ENCODE assay signal across 8 cellular contexts in genomic region chr2:241123816-241124536, GRCh38. TPM values are rescaled to one million over a fixed set of nuclear protein-coding genes. Genes with fewer than 3 reads are reported as not detected.
A peak's percentile ranks its signal among the peaks of the same experiment; 100 is the strongest.
DNase-seq lines count a peak whose midpoint lies in the region; ATAC-seq and TF ChIP-seq lines count a peak whose summit lies in the region.

No MANE protein-coding gene starts in this region.

- H3K79me2 ChIP-seq in MM.1S (ENCODE audit: low read length) = no peaks in the 10 kb centered on the region

- no TSS peak for BruUV-seq in A673 (replicated peaks; lab: Mats Ljungman, UMichigan)

- intact Hi-C loops in CD4-positive, alpha-beta memory T cell (cut with micrococcal nuclease) = loop anchor here (2.0 kb wide), 1 partner anchor 13 kb away; no protein-coding TSS in a partner anchor
- intact Hi-C loops in body of pancreas (cut with DNase I) (no loop called here), A673 (cut with micrococcal nuclease; ENCODE audit: unreplicated experiment) (no loop called here)

- peaks cover 21 to 42% (median 33%) of the 10 kb centered on the region in 4 donors for H3K4me1 Mint-ChIP-seq in CD4-positive, alpha-beta memory T cell
- H3K4me1 Mint-ChIP-seq in naive thymus-derived CD8-positive, alpha-beta T cell = peaks cover 2 to 17% (median 12%) of the 10 kb centered on the region in 4 donors

- peak overlapping the region; percentile 29 for H3K27ac ChIP-seq in CD4-positive, alpha-beta memory T cell (ENCODE audit: low read depth, low read length)
- peak overlapping the region; percentile 68 for H3K27ac ChIP-seq in RWPE1
- H3K27ac ChIP-seq in body of pancreas = no peak overlapping the region
- H3K27ac ChIP-seq in A673 (ENCODE audit: low read depth, low read length, poor library complexity, severe bottlenecking) = no peak overlapping the region
- H3K27ac ChIP-seq in MM.1S (ENCODE audit: low read length) = no peak overlapping the region

- H3K27me3 Mint-ChIP-seq in CD4-positive, alpha-beta memory T cell = no peaks in the 10 kb centered on the region
- no peaks in the 10 kb centered on the region for H3K27me3 Mint-ChIP-seq in naive thymus-derived CD8-positive, alpha-beta T cell

- H3K9ac ChIP-seq in MM.1S (ENCODE audit: low read length) = no peak overlapping the region

- ATAC-seq in body of pancreas = peak; percentile 90
- peak; percentile 77 to 82 for ATAC-seq in naive thymus-derived CD8-positive, alpha-beta T cell
- ATAC-seq in GM18858 (IDR thresholded peaks at IDR 0.05; ENCODE audit: unreplicated experiment) = no peak

- H3K27me3 ChIP-seq in CD4-positive, alpha-beta memory T cell (ENCODE audit: insufficient read depth, low read length) = no peaks in the 10 kb centered on the region
- H3K27me3 ChIP-seq in body of pancreas (no peaks in the 10 kb centered on the region), A673 (replicated peaks; ENCODE audit: insufficient read depth, low read depth, low read length, poor library complexity) (no peaks in the 10 kb centered on the region), MM.1S (replicated peaks; ENCODE audit: insufficient read depth, low read length) (no peaks in the 10 kb centered on the region)

- no peak overlapping the region for H2AFZ ChIP-seq in MM.1S (ENCODE audit: low read length)

- no peaks in the 10 kb centered on the region for H3K9me3 ChIP-seq in CD4-positive, alpha-beta memory T cell (ENCODE audit: control insufficient read depth in 1 of 2, low read length in 2 of 2)
- H3K9me3 ChIP-seq in body of pancreas (no peaks in the 10 kb centered on the region), A673 (ENCODE audit: low read depth, low read length, poor library complexity, severe bottlenecking) (no peaks in the 10 kb centered on the region), MM.1S (replicated peaks; ENCODE audit: insufficient read depth, low read length) (no peaks in the 10 kb centered on the region)

- TF ChIP-seq CTCF in RWPE1 (conservative IDR thresholded peaks at IDR 0.05; ENCODE audit: low read depth) = no peak
- no peak for TF ChIP-seq CTCF in body of pancreas (IDR thresholded peaks at IDR 0.05)
- no peak for TF ChIP-seq CTCF in A673 (conservative IDR thresholded peaks at IDR 0.05; ENCODE audit: low read depth, low read length)
- TF ChIP-seq CTCF in MM.1S (IDR thresholded peaks at IDR 0.05; ENCODE audit: low read length) = no peak

- no peaks in the 10 kb centered on the region for H4K20me1 ChIP-seq in MM.1S (ENCODE audit: insufficient read depth, low read length)

- H3K4me3 Mint-ChIP-seq in CD4-positive, alpha-beta memory T cell = peak overlapping the region; percentile 43 to 81 (median 70)
- H3K4me3 Mint-ChIP-seq in naive thymus-derived CD8-positive, alpha-beta T cell = peak overlapping the region in 2 of 10 donors; percentile 8 to 39

- H3K36me3 Mint-ChIP-seq in CD4-positive, alpha-beta memory T cell = peaks cover 14 to 33% of the 10 kb centered on the region in 2 donors
- H3K36me3 Mint-ChIP-seq in naive thymus-derived CD8-positive, alpha-beta T cell = peaks cover 10 to 37% (median 22%) of the 10 kb centered on the region in 3 donors

- H3K9me2 ChIP-seq in MM.1S (replicated peaks; ENCODE audit: insufficient read depth, low read length) = no peaks in the 10 kb centered on the region

- H3K9me3 Mint-ChIP-seq in CD4-positive, alpha-beta memory T cell = no peaks in the 10 kb centered on the region
- H3K9me3 Mint-ChIP-seq in naive thymus-derived CD8-positive, alpha-beta T cell = peaks cover 0 to 4% (median 0%) of the 10 kb centered on the region in 9 donors

- H3K4me3 ChIP-seq in CD4-positive, alpha-beta memory T cell (ENCODE audit: low read length in 2 of 2) = no peak overlapping the region
- H3K4me3 ChIP-seq in body of pancreas (no peak overlapping the region), A673 (ENCODE audit: low read depth, low read length, poor library complexity, severe bottlenecking) (no peak overlapping the region), MM.1S (ENCODE audit: low read length) (no peak overlapping the region)

- CTCF ChIA-PET in CD4-positive, alpha-beta memory T cell (lab: Charles Lee; ENCODE audit: partially characterized antibody) = interaction anchor here (1.3 to 1.9 kb wide), 6 partner anchors 11 to 46 kb away, joined by 4 to 10 read pairs (median 8); partner anchors contain the start of genes PASK and PPP1R7
- CTCF ChIA-PET in RWPE1 (lab: Yijun Ruan, JAX) (no interaction called here), A673 (lab: Charles Lee) (no interaction called here)

- peak; percentile 52 to 74 (median 61) for DNase-seq in CD4-positive, alpha-beta memory T cell
- DNase-seq in RWPE1 (ENCODE audit: low spot score) (peak; percentile 71), body of pancreas (peak; percentile 22 to 81 (median 50)), A673 (ENCODE audit: low spot score) (no peak), NCI-H146 treated with DMSO at 0.1 percent for 48 hours (lab: John Stamatoyannopoulos, UW; ENCODE audit: unreplicated experiment) (no peak), MM.1S (no peak)
- no peak for DNase-seq in naive thymus-derived CD8-positive, alpha-beta T cell

- WGBS in body of pancreas, 2 donors = 71 to 90% methylated on average over 13 to 16 of the region's 16 CpGs

- no peak overlapping the region for H3K4me2 ChIP-seq in MM.1S (ENCODE audit: low read depth, low read length)

- no peaks in the 10 kb centered on the region for H3F3A ChIP-seq in MM.1S (ENCODE audit: insufficient read depth, low read length)

- peaks cover 8% of the 10 kb centered on the region for H3K36me3 ChIP-seq in CD4-positive, alpha-beta memory T cell (ENCODE audit: insufficient read depth, low read length)
- no peaks in the 10 kb centered on the region for H3K36me3 ChIP-seq in body of pancreas (replicated peaks in 1 of 2; ENCODE audit: insufficient read depth in 1 of 2, low read depth in 2 of 2)
- peaks cover 11% of the 10 kb centered on the region for H3K36me3 ChIP-seq in A673 (ENCODE audit: insufficient read depth, low read length, poor library complexity, severe bottlenecking)
- H3K36me3 ChIP-seq in MM.1S (replicated peaks; ENCODE audit: insufficient read depth, low read length) = no peaks in the 10 kb centered on the region

- peak overlapping the region; percentile 80 to 95 (median 89) for H3K27ac Mint-ChIP-seq in CD4-positive, alpha-beta memory T cell
- H3K27ac Mint-ChIP-seq in naive thymus-derived CD8-positive, alpha-beta T cell = peak overlapping the region in 6 of 10 donors; percentile 14 to 85 (median 60)

- no peak for TF ChIP-seq POLR2A in body of pancreas (IDR thresholded peaks at IDR 0.05)

- POLR2A ChIA-PET in CD4-positive, alpha-beta memory T cell (lab: Charles Lee; ENCODE audit: partially characterized antibody) = interaction anchor here (0.7 to 7.4 kb wide), 13 partner anchors 8 to 45 kb away, joined by 3 to 72 read pairs (median 4); partner anchors contain the start of genes MTERF4, PASK and PPP1R7
- POLR2A ChIA-PET in RWPE1 (lab: Yijun Ruan, JAX; ENCODE audit: low non-redundant PET) (interaction anchor here (0.7 kb wide), 1 partner anchor 562 kb away, joined by 9 read pairs; no protein-coding TSS in a partner anchor), A673 (lab: Charles Lee; ENCODE audit: low non-redundant PET) (no interaction called here)
- POLR2A ChIA-PET in naive thymus-derived CD8-positive, alpha-beta T cell (lab: Charles Lee) = interaction anchor here (0.9 to 1.8 kb wide), 8 partner anchors 11 to 28 kb away, joined by 3 to 8 read pairs (median 4); partner anchors contain the start of gene PASK

- H3K4me1 ChIP-seq in CD4-positive, alpha-beta memory T cell (ENCODE audit: insufficient read depth, low read length) = peaks cover 47% of the 10 kb centered on the region
- H3K4me1 ChIP-seq in body of pancreas = no peaks in the 10 kb centered on the region
- H3K4me1 ChIP-seq in A673 (ENCODE audit: insufficient read depth, low read length, poor library complexity, severe bottlenecking) = no peaks in the 10 kb centered on the region
- no peaks in the 10 kb centered on the region for H3K4me1 ChIP-seq in MM.1S (ENCODE audit: low read length)

RNA-seq across cellular contexts. Expression of gene MTERF4, which starts 21.9 kb away (rescaled TPM):
- total RNA-seq in CD4-positive, alpha-beta memory T cell = 100 to 1,000 TPM; 204 to 227 TPM
- 10 to 100 TPM; 44.6 to 56.6 TPM for polyA plus RNA-seq in CD4-positive, alpha-beta memory T cell
- total RNA-seq in body of pancreas (10 to 100 TPM; 17.1 to 39.2 TPM), A673 (2021) (39.4 and 39.8 TPM in 2 replicates)
- total RNA-seq in naive thymus-derived CD8-positive, alpha-beta T cell = 100 to 1,000 TPM; 265 to 270 TPM
- polyA plus RNA-seq in naive thymus-derived CD8-positive, alpha-beta T cell = 10 to 100 TPM; 46.4 to 82.1 (median 57.8) TPM

RNA-seq across cellular contexts. Expression of gene PASK, which starts 25.3 kb away (rescaled TPM):
- 100 to 1,000 TPM; 290 to 309 TPM for total RNA-seq in CD4-positive, alpha-beta memory T cell
- polyA plus RNA-seq in CD4-positive, alpha-beta memory T cell = 10 to 100 TPM; 38.2 to 50.0 TPM
- total RNA-seq in body of pancreas (10 to 100 TPM in 1 of 2 donors, 1 to 10 TPM in 1; 7.5 to 15.8 TPM), A673 (2021) (59.4 and 74.3 TPM in 2 replicates)
- total RNA-seq in naive thymus-derived CD8-positive, alpha-beta T cell = 100 to 1,000 TPM; 550 to 574 TPM
- 10 to 100 TPM; 68.3 to 78.7 (median 69.9) TPM for polyA plus RNA-seq in naive thymus-derived CD8-positive, alpha-beta T cell

RNA-seq across cellular contexts. Expression of gene PPP1R7, which starts 26.3 kb away (rescaled TPM):
- 10 to 100 TPM; 61.3 to 68.9 TPM for total RNA-seq in CD4-positive, alpha-beta memory T cell
- polyA plus RNA-seq in CD4-positive, alpha-beta memory T cell = 100 to 1,000 TPM; 114 to 119 TPM
- total RNA-seq in body of pancreas (10 to 100 TPM; 27.0 to 99.4 TPM), A673 (2021) (70.7 and 76.5 TPM in 2 replicates)
- total RNA-seq in naive thymus-derived CD8-positive, alpha-beta T cell = 10 to 100 TPM; 60.4 to 65.4 TPM
- polyA plus RNA-seq in naive thymus-derived CD8-positive, alpha-beta T cell = 100 to 1,000 TPM; 109 to 115 (median 112) TPM

Comparison
In these comparisons a context has a peak if more than half of its experiments do, and no peak if none do; other contexts are left out.
1. DNase-seq: peak in CD4-positive, alpha-beta memory T cell (5 of 5), RWPE1 (single experiment) and body of pancreas (4 of 4); none in naive thymus-derived CD8-positive, alpha-beta T cell (0 of 10), A673 (single experiment), NCI-H146 treated with DMSO at 0.1 percent for 48 hours (single experiment) and MM.1S (single experiment).
2. H3K27ac ChIP-seq: peak in CD4-positive, alpha-beta memory T cell (single experiment) and RWPE1 (single experiment); none in body of pancreas (0 of 4), A673 (single experiment) and MM.1S (single experiment).